Comparison of ENCODE assay signal across 11 cellular contexts in genomic region chr2:202072226-202072625, GRCh38. TPM values are rescaled to one million over a fixed set of nuclear protein-coding genes. Genes with fewer than 3 reads are reported as not detected.
A peak's percentile ranks its signal among the peaks of the same experiment; 100 is the strongest.
DNase-seq lines count a peak whose midpoint lies in the region; TF ChIP-seq lines count a peak whose summit lies in the region.
"Had no signal": no experiment of that assay in that cellular context is flagged by ENCODE, and none has a peak within 500 bp of the region (broad histone marks: within the 10 kb centered on the region; RNA-seq: fewer than 3 reads in every experiment).

No MANE protein-coding gene starts in this region.

- no peaks in the 10 kb centered on the region for H3K27me3 ChIP-seq in dorsolateral prefrontal cortex
- H3K27me3 ChIP-seq in right atrium auricular region, result no peaks in the 10 kb centered on the region

- H3K4me3 ChIP-seq in fibroblast of the aortic adventitia (ENCODE audit: low read depth, low read length) (no peak overlapping the region), dorsolateral prefrontal cortex (no peak overlapping the region), right atrium auricular region (no peak overlapping the region)
- H3K4me3 ChIP-seq: smooth muscle cell had no signal

- no peaks in the 10 kb centered on the region for H3K4me1 ChIP-seq in right atrium auricular region

- no peaks in the 10 kb centered on the region for H3K36me3 ChIP-seq in right atrium auricular region

- DNase-seq in AG09319 (ENCODE audit: extremely low read depth, low read depth), result no peak
- DNase-seq in RPMI7951 (ENCODE audit: low read depth), result peak; percentile 23
- DNase-seq in fibroblast of the aortic adventitia (ENCODE audit: low read depth), result no peak
- DNase-seq in H4 (ENCODE audit: low spot score), result no peak
- no peak for DNase-seq in dorsolateral prefrontal cortex
- no peak for DNase-seq in NCI-H2029 treated with DMSO at 0.1 percent for 48 hours (lab: John Stamatoyannopoulos, UW)
- DNase-seq in right atrium auricular region (ENCODE audit: low spot score), result no peak
- DNase-seq: T-cell had no signal

- peak; percentile 15; the same call in 1 of the 2 replicates for TF ChIP-seq CTCF in AG09319 (IDR thresholded peaks at IDR 0.05; ENCODE audit: low read depth, low read length)
- TF ChIP-seq CTCF in GM12874 (IDR thresholded peaks at IDR 0.05; ENCODE audit: insufficient read depth, low read depth, low read length), result peak; percentile 37
- TF ChIP-seq CTCF in fibroblast of the aortic adventitia (IDR thresholded peaks at IDR 0.05; ENCODE audit: insufficient read depth, low read length), result peak; percentile 20
- peak in 1 of 56 donors; percentile 26 for TF ChIP-seq CTCF in dorsolateral prefrontal cortex (IDR thresholded peaks at IDR 0.05 in 54 of 56, conservative IDR thresholded peaks at IDR 0.05 in 2 of 56; ENCODE audit: low read depth in 1 of 56, partially characterized antibody in 56 of 56)
- peak in 1 of 2 donors; percentile 24 for TF ChIP-seq CTCF in right atrium auricular region (IDR thresholded peaks at IDR 0.05)

- H3K9me3 ChIP-seq in right atrium auricular region, result no peaks in the 10 kb centered on the region

- intact Hi-C loops in dorsolateral prefrontal cortex (cut with DNase I), result no loop called here

- H3K27ac ChIP-seq in dorsolateral prefrontal cortex (no peak overlapping the region), right atrium auricular region (no peak overlapping the region)

RNA-seq across cellular contexts. Expression of gene KIAA2012, which starts 0.8 kb away (rescaled TPM):
- total RNA-seq in RPMI7951 (2014; rRNA removed; shearing (Covaris generic)), result under 0.01 TPM in 1 of 2 replicates, not detected in the other
- total RNA-seq in fibroblast of the aortic adventitia (ENCODE audit: low replicate concordance), result not detected in 2 replicates
- not detected in 2 replicates for total RNA-seq in H4 (2014; rRNA removed; shearing (Covaris generic))
- 1 to 10 TPM in 117 of 120 experiments, under 1 TPM in 3; 0.34 to 6.4 (median 3.0) TPM for total RNA-seq in dorsolateral prefrontal cortex
- not detected for total RNA-seq in right atrium auricular region
- total RNA-seq: glomerular endothelial cell, smooth muscle cell, T-cell had no signal

RNA-seq across cellular contexts. Expression of gene FZD7, which starts 38.6 kb away (rescaled TPM):
- total RNA-seq in RPMI7951 (2014; rRNA removed; shearing (Covaris generic)), result 29.4 and 32.4 TPM in 2 replicates
- total RNA-seq in fibroblast of the aortic adventitia (ENCODE audit: low replicate concordance), result 35.8 and 40.4 TPM in 2 replicates
- total RNA-seq in H4 (2014; rRNA removed; shearing (Covaris generic)), result 19.0 and 25.2 TPM in 2 replicates
- 1 to 10 TPM; 1.3 to 9.9 (median 4.1) TPM for total RNA-seq in dorsolateral prefrontal cortex
- 10 to 100 TPM; 14.1 to 24.5 TPM for total RNA-seq in right atrium auricular region
